Comparison of ENCODE assay signal across 1 cellular context in genomic region chr4:77802406-77802805, GRCh38.
TF ChIP-seq lines count a peak whose summit lies in the region.

No MANE protein-coding gene starts in this region.

TF ChIP-seq in HEK293, 187 proteins besides CTCF, POLR2A, EP300 and RAD21 (continued from another document):
- no peak for TF ChIP-seq TSHZ1 (tag by site-specific recombination; IDR thresholded peaks at IDR 0.05; ENCODE audit: borderline replicate concordance)
- no peak for TF ChIP-seq SCRT1 (tag by site-specific recombination; IDR thresholded peaks at IDR 0.05; ENCODE audit: borderline replicate concordance)
- TF ChIP-seq BCL11B (tag by site-specific recombination; IDR thresholded peaks at IDR 0.05; ENCODE audit: low read depth) = no peak
- TF ChIP-seq SP2 (tag by site-specific recombination; IDR thresholded peaks at IDR 0.05) = no peak
- TF ChIP-seq PRDM6 (tag by site-specific recombination; IDR thresholded peaks at IDR 0.05) = 0 out of 2 replicates have a peak, but pooled peaks have one; percentile 29
- TF ChIP-seq ZNF624 (tag by site-specific recombination; IDR thresholded peaks at IDR 0.05) = no peak
- no peak for TF ChIP-seq ZNF830 (tag by site-specific recombination; IDR thresholded peaks at IDR 0.05; ENCODE audit: low read depth)
- no peak for TF ChIP-seq ZIC2 (tag by site-specific recombination; IDR thresholded peaks at IDR 0.05)
- no peak for TF ChIP-seq ZFP41 (tag by site-specific recombination; IDR thresholded peaks at IDR 0.05; ENCODE audit: borderline replicate concordance)
- TF ChIP-seq SP7 (tag by site-specific recombination; IDR thresholded peaks at IDR 0.05) = peak; percentile 14; the same call in 1 of the 2 replicates
- TF ChIP-seq FEZF1 (tag by site-specific recombination; IDR thresholded peaks at IDR 0.05) = no peak
